Comparison of ENCODE assay signal across 8 cellular contexts in the genomic region with DNA sequence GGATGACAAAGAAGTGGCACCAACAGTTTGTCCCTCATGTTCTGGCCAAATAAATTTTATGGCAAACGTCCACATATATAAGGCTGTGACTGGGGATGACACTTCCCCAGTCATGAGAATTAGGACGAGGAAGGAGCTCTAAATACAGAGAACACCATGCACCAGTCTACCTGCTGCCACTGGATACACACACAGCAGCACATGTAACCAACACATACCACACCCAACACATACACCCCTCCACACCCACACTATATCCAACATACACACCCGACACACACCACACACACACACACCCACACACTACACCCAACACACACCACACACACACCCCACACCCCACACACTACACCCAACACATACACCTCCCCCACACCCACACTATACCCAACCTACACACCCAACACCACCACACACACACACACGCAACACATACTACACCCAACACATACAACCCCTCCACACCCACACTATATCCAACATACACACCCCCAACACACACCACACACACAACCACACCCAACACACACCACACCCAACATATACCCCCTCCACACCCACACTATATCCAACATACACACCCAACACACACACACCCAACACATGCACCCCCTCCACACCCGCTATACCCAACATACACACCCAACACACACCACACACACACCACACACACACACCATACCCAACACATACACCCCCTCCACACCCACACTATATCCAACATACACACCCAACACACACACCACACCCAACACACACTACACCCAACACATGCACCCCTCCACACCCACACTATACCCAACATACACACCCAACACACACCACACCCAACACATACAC.
DNase-seq lines count a peak whose midpoint lies in the region; ATAC-seq, FAIRE-seq and TF ChIP-seq lines count a peak whose summit lies in the region.

No MANE protein-coding gene starts in this region.

- DNase-seq in GM06990 (ENCODE audit: extremely low read depth, insufficient read length), result no peak
- DNase-seq in left lobe of liver (ENCODE audit: low spot score), result no peak
- no peak for DNase-seq in glomerular visceral epithelial cell (ENCODE audit: extremely low spot score)
- no peak for DNase-seq in activated naive CD8-positive, alpha-beta T cell treated with anti-CD3 and anti-CD28 coated beads for 36 hours
- DNase-seq in GM12892 (ENCODE audit: insufficient read length), result no peak
- no peak for DNase-seq in NCI-H446 (lab: John Stamatoyannopoulos, UW)

- no peak overlapping the region for H3K4me3 Mint-ChIP-seq in activated naive CD8-positive, alpha-beta T cell treated with anti-CD3 and anti-CD28 coated beads for 36 hours

- H3K27ac Mint-ChIP-seq in activated naive CD8-positive, alpha-beta T cell treated with anti-CD3 and anti-CD28 coated beads for 36 hours, result no peak overlapping the region

- no peaks in the 10 kb centered on the region for H3K9me3 Mint-ChIP-seq in activated naive CD8-positive, alpha-beta T cell treated with anti-CD3 and anti-CD28 coated beads for 36 hours

- no peak for TF ChIP-seq CTCF in GM06990 (IDR thresholded peaks at IDR 0.05; ENCODE audit: insufficient read depth, low read length, poor library complexity, severe bottlenecking)

- peak overlapping the region; percentile 9 for H3K4me3 ChIP-seq in GM06990 (replicated peaks; ENCODE audit: low read depth, low read length)

- no peaks in the 10 kb centered on the region for H3K27me3 Mint-ChIP-seq in activated naive CD8-positive, alpha-beta T cell treated with anti-CD3 and anti-CD28 coated beads for 36 hours

- no peak for TF ChIP-seq POLR2A in GM12892 (IDR thresholded peaks at IDR 0.05; ENCODE audit: low read depth, low read length)

- ATAC-seq in GM21423 (IDR thresholded peaks at IDR 0.05; ENCODE audit: unreplicated experiment) (peak; percentile 11), HG03521 (IDR thresholded peaks at IDR 0.05; ENCODE audit: unreplicated experiment) (peak; percentile 24), left lobe of liver (peak; percentile 40)

- FAIRE-seq in GM12892 (lab: Jason Lieb, UNC), result no peak

- peaks cover 21% of the 10 kb centered on the region for H3K36me3 ChIP-seq in GM06990 (ENCODE audit: control insufficient read depth, insufficient read depth, low read length)

- no peaks in the 10 kb centered on the region for H3K36me3 Mint-ChIP-seq in activated naive CD8-positive, alpha-beta T cell treated with anti-CD3 and anti-CD28 coated beads for 36 hours

- peaks cover 7% of the 10 kb centered on the region for H3K4me1 Mint-ChIP-seq in activated naive CD8-positive, alpha-beta T cell treated with anti-CD3 and anti-CD28 coated beads for 36 hours

- H3K27me3 ChIP-seq in GM06990 (replicated peaks; ENCODE audit: control insufficient read depth, insufficient read depth, low read length), result no peaks in the 10 kb centered on the region
